18 cellular contexts compared by ENCODE assay signal in genomic region chr15:77720617-77721016, GRCh38.
DNase-seq lines count a peak whose midpoint lies in the region; ATAC-seq and TF ChIP-seq lines count a peak whose summit lies in the region.
"Had no signal": no experiment of that assay in that cellular context is flagged by ENCODE, and none has a peak within 500 bp of the region (broad histone marks: within the 10 kb centered on the region; RNA-seq: fewer than 3 reads in every experiment).

No MANE protein-coding gene starts in this region.

- no peak overlapping the region for H3K4me3 Mint-ChIP-seq in stimulated activated naive B cell treated with anti-CD40 and anti-IgM and Interleukin-4, amounts not matched to agents 10 μg/mL and 1 μg/mL and 100 μg/mL, for 72 hours
- H3K4me3 Mint-ChIP-seq in activated CD4-positive, alpha-beta T cell treated with anti-CD3 and anti-CD28 coated beads, Interleukin-2, amount 10 ng/mL, durations not matched to agents 24 days and 14 days: no peak overlapping the region
- H3K4me3 Mint-ChIP-seq: B cell, T-cell had no signal

- peaks cover 0 to 6% of the 10 kb centered on the region in 2 donors for H3K4me1 Mint-ChIP-seq in stimulated activated naive B cell treated with anti-CD40 and anti-IgM and Interleukin-4, amounts not matched to agents 10 μg/mL and 1 μg/mL and 100 μg/mL, for 72 hours
- H3K4me1 Mint-ChIP-seq in activated CD4-positive, alpha-beta T cell treated with anti-CD3 and anti-CD28 coated beads, Interleukin-2, amount 10 ng/mL, durations not matched to agents 24 days and 14 days: no peaks in the 10 kb centered on the region
- H3K4me1 Mint-ChIP-seq: B cell; CD8-positive, alpha-beta memory T cell had no signal

- H3K36me3 ChIP-seq in A673 (ENCODE audit: insufficient read depth, low read length, poor library complexity, severe bottlenecking): no peaks in the 10 kb centered on the region
- no peaks in the 10 kb centered on the region for H3K36me3 ChIP-seq in SK-N-MC (ENCODE audit: insufficient read depth, low read length)
- H3K36me3 ChIP-seq: Peyer's patch had no signal

- H3K9ac ChIP-seq in SK-N-MC (ENCODE audit: insufficient read length): no peak overlapping the region

- H3K9me3 ChIP-seq in A673 (ENCODE audit: low read depth, low read length, poor library complexity, severe bottlenecking) (no peaks in the 10 kb centered on the region), SK-N-MC (ENCODE audit: low read depth, low read length) (no peaks in the 10 kb centered on the region)
- H3K9me3 ChIP-seq: Peyer's patch had no signal

- no peaks in the 10 kb centered on the region for H3K9me3 Mint-ChIP-seq in stimulated activated naive B cell treated with anti-CD40 and anti-IgM and Interleukin-4, amounts not matched to agents 10 μg/mL and 1 μg/mL and 100 μg/mL, for 72 hours
- H3K9me3 Mint-ChIP-seq in activated CD4-positive, alpha-beta T cell treated with anti-CD3 and anti-CD28 coated beads, Interleukin-2, amount 10 ng/mL, durations not matched to agents 24 days and 14 days: no peaks in the 10 kb centered on the region
- H3K9me3 Mint-ChIP-seq: CD8-positive, alpha-beta memory T cell; T-cell had no signal

- no peak overlapping the region for H3K4me3 ChIP-seq in A673 (ENCODE audit: low read depth, low read length, poor library complexity, severe bottlenecking)
- H3K4me3 ChIP-seq in SK-N-MC: no peak overlapping the region
- H3K4me3 ChIP-seq: Peyer's patch had no signal

- no TSS peak for BruUV-seq in A673 (replicated peaks; lab: Mats Ljungman, UMichigan)

- no peak overlapping the region for H3K27ac Mint-ChIP-seq in stimulated activated naive B cell treated with anti-CD40 and anti-IgM and Interleukin-4, amounts not matched to agents 10 μg/mL and 1 μg/mL and 100 μg/mL, for 72 hours
- no peak overlapping the region for H3K27ac Mint-ChIP-seq in activated CD4-positive, alpha-beta T cell treated with anti-CD3 and anti-CD28 coated beads, Interleukin-2, amount 10 ng/mL, durations not matched to agents 24 days and 14 days
- H3K27ac Mint-ChIP-seq: B cell, T-cell had no signal

- CTCF ChIA-PET in A673 (lab: Charles Lee): no interaction called here

- DNase-seq in A673 (ENCODE audit: low spot score) (peak; percentile 29), EL (peak; percentile 8), SK-N-MC (ENCODE audit: low read depth, low spot score) (no peak), left colon (no peak)
- DNase-seq in stimulated activated naive B cell treated with anti-CD40 and anti-IgM and Interleukin-4, amounts not matched to agents 10 μg/mL and 1 μg/mL and 100 μg/mL, for 72 hours: no peak
- DNase-seq in activated CD4-positive, alpha-beta T cell treated with anti-CD3 and anti-CD28 coated beads, Interleukin-2, amount 10 ng/mL, durations not matched to agents 24 days and 14 days: no peak
- DNase-seq in activated effector memory CD4-positive, alpha-beta T cell treated with anti-CD3 and anti-CD28 coated beads, Interleukin-2, amount 50 U/mL, for 16 hours: no peak
- DNase-seq: CD8-positive, alpha-beta memory T cell; Karpas-422; MM.1S; NCI-H2029 treated with DMSO at 0.1 percent for 48 hours; NCI-H226; NCI-H774; Peyer's patch; SIG-M5; T-cell had no signal

- TF ChIP-seq CTCF in A673 (conservative IDR thresholded peaks at IDR 0.05; ENCODE audit: low read depth, low read length): no peak

- ATAC-seq in left colon (peak; percentile 40), GM18870 (IDR thresholded peaks at IDR 0.05; ENCODE audit: unreplicated experiment) (no peak)
- no peak for ATAC-seq in stimulated activated naive B cell treated with anti-CD40 and anti-IgM and Interleukin-4, amounts not matched to agents 10 μg/mL and 1 μg/mL and 100 μg/mL, for 72 hours (replicated peaks)
- ATAC-seq: T-cell had no signal

- no peaks in the 10 kb centered on the region for H3K36me3 Mint-ChIP-seq in stimulated activated naive B cell treated with anti-CD40 and anti-IgM and Interleukin-4, amounts not matched to agents 10 μg/mL and 1 μg/mL and 100 μg/mL, for 72 hours
- H3K36me3 Mint-ChIP-seq in activated CD4-positive, alpha-beta T cell treated with anti-CD3 and anti-CD28 coated beads, Interleukin-2, amount 10 ng/mL, durations not matched to agents 24 days and 14 days (ENCODE audit: low read depth): no peaks in the 10 kb centered on the region
- H3K36me3 Mint-ChIP-seq: CD8-positive, alpha-beta memory T cell; T-cell had no signal

- H3K27me3 ChIP-seq in A673 (replicated peaks; ENCODE audit: insufficient read depth, low read depth, low read length, poor library complexity): no peaks in the 10 kb centered on the region
- H3K27me3 ChIP-seq: Peyer's patch had no signal

- intact Hi-C loops in A673 (cut with micrococcal nuclease; ENCODE audit: unreplicated experiment): no loop called here
- intact Hi-C loops in left colon (cut with DNase I, micrococcal nuclease): no loop called here
- intact Hi-C loops in activated CD4-positive, alpha-beta T cell treated with anti-CD3 and anti-CD28 coated beads, Interleukin-2, amount 10 ng/mL, durations not matched to agents 24 days and 14 days (cut with micrococcal nuclease): no loop called here

- POLR2A ChIA-PET in A673 (lab: Charles Lee; ENCODE audit: low non-redundant PET): no interaction called here

- peaks cover 48% of the 10 kb centered on the region for H3K4me1 ChIP-seq in A673 (ENCODE audit: insufficient read depth, low read length, poor library complexity, severe bottlenecking)
- H3K4me1 ChIP-seq: Peyer's patch had no signal

- H3K27ac ChIP-seq in A673 (ENCODE audit: low read depth, low read length, poor library complexity, severe bottlenecking): peak overlapping the region; percentile 73
- peak overlapping the region; percentile 64; the same call in 1 of the 2 replicates for H3K27ac ChIP-seq in SK-N-MC
- H3K27ac ChIP-seq: Peyer's patch had no signal

- H3K27me3 Mint-ChIP-seq in stimulated activated naive B cell treated with anti-CD40 and anti-IgM and Interleukin-4, amounts not matched to agents 10 μg/mL and 1 μg/mL and 100 μg/mL, for 72 hours: peaks cover 20 to 23% of the 10 kb centered on the region in 2 donors
- peaks cover 5% of the 10 kb centered on the region for H3K27me3 Mint-ChIP-seq in activated CD4-positive, alpha-beta T cell treated with anti-CD3 and anti-CD28 coated beads, Interleukin-2, amount 10 ng/mL, durations not matched to agents 24 days and 14 days

Comparison
In these comparisons a context has a peak if more than half of its experiments do, and no peak if none do; other contexts are left out.
1. DNase-seq: peak in A673 (single experiment) and EL (single experiment); none in SK-N-MC (single experiment), left colon (0 of 2), stimulated activated naive B cell treated with anti-CD40 and anti-IgM and Interleukin-4, amounts not matched to agents 10 μg/mL and 1 μg/mL and 100 μg/mL, for 72 hours (single experiment), activated CD4-positive, alpha-beta T cell treated with anti-CD3 and anti-CD28 coated beads, Interleukin-2, amount 10 ng/mL, durations not matched to agents 24 days and 14 days (single experiment) and activated effector memory CD4-positive, alpha-beta T cell treated with anti-CD3 and anti-CD28 coated beads, Interleukin-2, amount 50 U/mL, for 16 hours (single experiment).